ENCODE assay signal across 15 cellular contexts in genomic region chr6:74368746-74369145, GRCh38.
"Had no signal": no experiment of that assay in that cellular context is flagged by ENCODE, and none has a peak within 500 bp of the region (broad histone marks: within the 10 kb centered on the region; RNA-seq: fewer than 3 reads in every experiment).

No MANE protein-coding gene starts in this region.

- H3K4me1 ChIP-seq: body of pancreas, esophagus squamous epithelium, prostate gland, spleen had no signal

- H3K36me3 ChIP-seq: esophagus squamous epithelium, prostate gland, spleen, thoracic aorta had no signal

- H3K4me3 ChIP-seq: body of pancreas, esophagus squamous epithelium, prostate gland, spleen, thoracic aorta had no signal

- ATAC-seq: activated CD4-positive, CD25-positive, alpha-beta regulatory T cell treated with anti-CD3 and anti-CD28 coated beads, Interleukin-2, amount 50 U/mL, for 24 hours; activated T-helper 17 cell treated with anti-CD3 and anti-CD28 coated beads, Interleukin-2, amount 50 U/mL, for 72 hours; body of pancreas; right cardiac atrium had no signal

- DNase-seq: activated naive CD4-positive, alpha-beta T cell treated with anti-CD3 and anti-CD28 coated beads, Interleukin-2, amount 10 ng/mL, durations not matched to agents 7 days and 5 days; body of pancreas; central memory CD4-positive, alpha-beta T cell; cortex of kidney; effector CD4-positive, alpha-beta T cell; esophagus squamous epithelium; head of caudate nucleus; occipital lobe; right cardiac atrium; spleen; T-helper 9 cell had no signal

- H3K9me3 ChIP-seq: body of pancreas, esophagus squamous epithelium, prostate gland, spleen, thoracic aorta had no signal

- H3K27ac ChIP-seq: body of pancreas, esophagus squamous epithelium, prostate gland, spleen, thoracic aorta had no signal

- H3K27me3 ChIP-seq: body of pancreas, esophagus squamous epithelium, spleen had no signal
